In the genomic region with DNA sequence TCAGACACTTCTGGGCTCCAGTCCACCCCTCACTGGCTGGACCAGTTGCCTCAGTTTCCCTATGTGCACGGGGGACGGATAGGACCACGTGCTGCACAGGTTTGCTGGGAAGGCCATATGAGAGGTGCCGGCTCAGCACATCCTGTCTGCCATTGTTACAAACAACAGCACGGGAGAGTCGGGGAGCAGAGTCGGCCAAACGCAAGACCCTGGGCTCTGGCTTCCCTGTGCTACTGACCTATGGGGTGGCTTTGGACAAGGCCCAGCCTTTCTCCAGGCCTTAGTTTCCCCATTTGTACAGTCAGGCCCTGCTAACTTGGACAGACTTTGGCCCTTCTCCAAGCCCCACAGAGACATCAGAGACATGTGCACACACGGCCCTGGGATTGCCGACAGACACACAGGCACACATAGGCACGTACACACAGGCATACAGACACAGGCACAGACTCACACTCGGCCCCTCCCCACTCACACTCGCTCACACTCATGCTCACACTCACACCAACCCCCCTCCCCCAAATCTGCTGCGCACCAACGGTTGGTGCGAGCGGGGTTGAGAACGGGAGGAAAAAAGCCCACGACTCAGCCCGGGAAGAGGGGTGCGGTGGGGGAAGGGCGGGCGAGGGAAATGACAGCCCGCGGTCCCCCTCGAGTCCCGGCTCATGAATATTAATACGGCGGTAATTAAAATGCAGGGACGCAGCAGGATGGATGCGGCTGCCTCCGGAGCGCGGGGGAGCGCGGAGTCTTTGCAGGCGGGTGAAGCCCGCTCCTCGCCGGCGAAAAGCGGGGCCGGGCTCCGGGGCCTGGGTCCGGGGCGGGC, we compare ENCODE assay signal across 8 cellular contexts.
DNase-seq lines count a peak whose midpoint lies in the region; ATAC-seq lines count a peak whose summit lies in the region.

No MANE protein-coding gene starts in this region.

- H3K4me3 ChIP-seq in HUES6 (ENCODE audit: low read depth, low read length), result peak overlapping the region; percentile 43

- H3K4me3 Mint-ChIP-seq in effector memory CD8-positive, alpha-beta T cell, result peak overlapping the region; percentile 72 to 84
- peak overlapping the region; percentile 90 for H3K4me3 Mint-ChIP-seq in stimulated activated naive CD8-positive, alpha-beta T cell treated with anti-CD3 and anti-CD28 coated beads, Interleukin-15, Interleukin-2, amounts not matched to agents 100 ng/mL and 50 ng/mL, for 24 hours

- H3K4me1 Mint-ChIP-seq in effector memory CD8-positive, alpha-beta T cell (ENCODE audit: low read depth in 2 of 2), result peaks cover 40 to 47% of the 10 kb centered on the region in 2 donors
- H3K4me1 Mint-ChIP-seq in stimulated activated naive CD8-positive, alpha-beta T cell treated with anti-CD3 and anti-CD28 coated beads, Interleukin-15, Interleukin-2, amounts not matched to agents 100 ng/mL and 50 ng/mL, for 24 hours (ENCODE audit: low read depth), result peaks cover 78% of the 10 kb centered on the region

- no peaks in the 10 kb centered on the region for H3K27me3 Mint-ChIP-seq in effector memory CD8-positive, alpha-beta T cell
- no peaks in the 10 kb centered on the region for H3K27me3 Mint-ChIP-seq in stimulated activated naive CD8-positive, alpha-beta T cell treated with anti-CD3 and anti-CD28 coated beads, Interleukin-15, Interleukin-2, amounts not matched to agents 100 ng/mL and 50 ng/mL, for 24 hours

- peaks cover 73% of the 10 kb centered on the region for H3K4me1 ChIP-seq in HUES6 (ENCODE audit: control insufficient read depth, insufficient read depth, low read length)

- no peaks in the 10 kb centered on the region for H3K36me3 ChIP-seq in HUES6 (ENCODE audit: control insufficient read depth, insufficient read depth, low read length)

- no peaks in the 10 kb centered on the region for H3K9me3 Mint-ChIP-seq in effector memory CD8-positive, alpha-beta T cell
- no peaks in the 10 kb centered on the region for H3K9me3 Mint-ChIP-seq in stimulated activated naive CD8-positive, alpha-beta T cell treated with anti-CD3 and anti-CD28 coated beads, Interleukin-15, Interleukin-2, amounts not matched to agents 100 ng/mL and 50 ng/mL, for 24 hours

- ATAC-seq in GM18511 (IDR thresholded peaks at IDR 0.05; ENCODE audit: unreplicated experiment) (peak; percentile 32), HG03097 (IDR thresholded peaks at IDR 0.05; ENCODE audit: low FRiP score, unreplicated experiment) (no peak)
- ATAC-seq in effector memory CD8-positive, alpha-beta T cell (replicated peaks), result peak; percentile 18

- peak overlapping the region; percentile 71 for H3K9ac ChIP-seq in HUES6 (ENCODE audit: low read length)

- H3K9me3 ChIP-seq in HUES6 (ENCODE audit: control insufficient read depth, insufficient read depth, low read depth, low read length), result no peaks in the 10 kb centered on the region

- DNase-seq in activated CD4-positive, alpha-beta T cell treated with anti-CD3 and anti-CD28 coated beads for 4 hours, result peak; percentile 68 to 72
- peak in 2 of 3 experiments; percentile 15 to 42 for DNase-seq in effector memory CD8-positive, alpha-beta T cell
- DNase-seq in middle frontal gyrus (ENCODE audit: extremely low spot score, low spot score) (peak; percentile 29), iPS-NIHi11 (ENCODE audit: low spot score) (no peak)

- peaks cover 35% of the 10 kb centered on the region; the same call in 1 of the 2 replicates for H3K27me3 ChIP-seq in HUES6 (ENCODE audit: control insufficient read depth, insufficient read depth, low read length)

- H3K27ac Mint-ChIP-seq in effector memory CD8-positive, alpha-beta T cell, result peak overlapping the region; percentile 86 to 99
- H3K27ac Mint-ChIP-seq in stimulated activated naive CD8-positive, alpha-beta T cell treated with anti-CD3 and anti-CD28 coated beads, Interleukin-15, Interleukin-2, amounts not matched to agents 100 ng/mL and 50 ng/mL, for 24 hours, result peak overlapping the region; percentile 99

- H3K27ac ChIP-seq in HUES6 (ENCODE audit: low read depth, low read length), result peak overlapping the region; percentile 85; the same call in 1 of the 2 replicates

- peaks cover 58% of the 10 kb centered on the region for H3K36me3 Mint-ChIP-seq in effector memory CD8-positive, alpha-beta T cell (ENCODE audit: insufficient read depth)
- H3K36me3 Mint-ChIP-seq in stimulated activated naive CD8-positive, alpha-beta T cell treated with anti-CD3 and anti-CD28 coated beads, Interleukin-15, Interleukin-2, amounts not matched to agents 100 ng/mL and 50 ng/mL, for 24 hours (ENCODE audit: low read depth), result peaks cover 25% of the 10 kb centered on the region
